In the genomic region with DNA sequence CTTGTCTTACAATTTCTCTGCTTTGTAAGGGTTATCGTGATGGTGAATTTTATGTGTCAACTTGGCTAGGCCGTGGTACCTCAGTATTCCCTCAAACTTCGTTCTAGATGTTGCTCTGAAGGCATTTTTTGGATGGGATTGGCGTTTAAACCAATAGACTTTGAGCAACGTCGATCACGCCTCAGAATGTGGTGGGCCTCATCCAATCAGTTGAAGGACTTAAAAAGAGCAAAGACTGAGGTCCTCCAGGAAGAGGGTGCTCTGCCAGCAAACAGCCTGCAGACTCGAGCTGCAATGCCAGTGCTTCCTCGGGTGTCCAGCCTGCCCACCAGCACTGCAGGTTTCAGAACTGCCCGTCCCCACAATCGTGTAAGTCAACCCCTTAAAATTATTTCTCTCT, we compare ENCODE assay signal across 5 cellular contexts.
"Had no signal": no experiment of that assay in that cellular context is flagged by ENCODE, and none has a peak within 500 bp of the region (broad histone marks: within the 10 kb centered on the region; RNA-seq: fewer than 3 reads in every experiment).

No MANE protein-coding gene starts in this region.

- H3K9ac ChIP-seq: GM23248 had no signal

- H2AFZ ChIP-seq: GM23248 had no signal

- DNase-seq: GM23248, GOT3, IMR-90, KBM-7 had no signal

- H3K9me3 ChIP-seq: HAP-1 had no signal

- H3K27ac ChIP-seq: GM23248 had no signal

- H3K36me3 ChIP-seq: HAP-1 had no signal

- H3K4me3 ChIP-seq: GM23248, HAP-1 had no signal
